ENCODE assay signal across 1 cellular context in the genomic region with DNA sequence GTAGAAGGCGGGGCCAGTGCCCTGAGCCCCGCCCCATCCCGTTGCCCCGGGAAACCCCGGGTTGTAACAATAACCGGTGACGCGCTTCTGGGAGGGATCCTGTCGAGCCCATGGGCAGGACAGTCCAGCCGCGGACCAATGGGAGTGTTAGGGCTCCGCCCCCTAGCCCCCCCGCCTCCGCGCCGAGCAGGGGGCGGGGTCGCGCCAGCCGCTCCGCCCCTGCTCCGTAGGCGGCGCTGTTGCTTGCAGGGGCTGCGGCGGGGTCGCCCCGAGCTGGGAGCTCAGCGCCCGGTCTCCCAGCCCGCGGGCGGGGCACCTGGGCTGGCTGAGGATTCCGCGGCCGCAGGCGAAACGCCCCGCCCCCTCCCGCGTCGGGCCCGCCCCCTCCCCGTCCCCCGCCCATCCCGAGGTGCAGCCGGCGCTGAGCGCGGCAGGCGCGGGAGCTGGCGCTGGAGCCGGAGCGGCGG.
A peak's percentile ranks its signal among the peaks of the same experiment; 100 is the strongest.
TF ChIP-seq lines count a peak whose summit lies in the region.

A gene (plus strand): TSS at position 407 of the 467 bp plus-strand sequence.

TF ChIP-seq in GM12878, 131 proteins besides CTCF, POLR2A, EP300 and RAD21 (continued from another document):
- TF ChIP-seq MXI1 (IDR thresholded peaks at IDR 0.05; ENCODE audit: low read depth, low read length) (peak; percentile 79), CREM (IDR thresholded peaks at IDR 0.05; ENCODE audit: low read depth) (peak; percentile 37), HDAC6 (IDR thresholded peaks at IDR 0.05; ENCODE audit: unreplicated experiment) (no peak), IKZF1 (conservative IDR thresholded peaks at IDR 0.05) (peak; percentile 40; the same call in 1 of the 2 replicates)
- TF ChIP-seq, protein P1, sequence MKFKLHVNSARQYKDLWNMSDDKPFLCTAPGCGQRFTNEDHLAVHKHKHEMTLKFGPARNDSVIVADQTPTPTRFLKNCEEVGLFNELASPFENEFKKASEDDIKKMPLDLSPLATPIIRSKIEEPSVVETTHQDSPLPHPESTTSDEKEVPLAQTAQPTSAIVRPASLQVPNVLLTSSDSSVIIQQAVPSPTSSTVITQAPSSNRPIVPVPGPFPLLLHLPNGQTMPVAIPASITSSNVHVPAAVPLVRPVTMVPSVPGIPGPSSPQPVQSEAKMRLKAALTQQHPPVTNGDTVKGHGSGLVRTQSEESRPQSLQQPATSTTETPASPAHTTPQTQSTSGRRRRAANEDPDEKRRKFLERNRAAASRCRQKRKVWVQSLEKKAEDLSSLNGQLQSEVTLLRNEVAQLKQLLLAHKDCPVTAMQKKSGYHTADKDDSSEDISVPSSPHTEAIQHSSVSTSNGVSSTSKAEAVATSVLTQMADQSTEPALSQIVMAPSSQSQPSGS (IDR thresholded peaks at IDR 0.05; ENCODE audit: low read length) = no peak
